14 cellular contexts compared by ENCODE assay signal in genomic region chr1:118841521-118841920, GRCh38.
"Had no signal": no experiment of that assay in that cellular context is flagged by ENCODE, and none has a peak within 500 bp of the region (broad histone marks: within the 10 kb centered on the region; RNA-seq: fewer than 3 reads in every experiment).

No MANE protein-coding gene starts in this region.

- H3K36me3 Mint-ChIP-seq: activated naive CD8-positive, alpha-beta T cell treated with anti-CD3 and anti-CD28 coated beads for 36 hours had no signal

- H3K36me3 ChIP-seq: gastroesophageal sphincter, left ventricle myocardium inferior had no signal

- H3K27me3 Mint-ChIP-seq: activated CD8-positive, alpha-beta T cell treated with anti-CD3 and anti-CD28 coated beads for 36 hours; activated naive CD8-positive, alpha-beta T cell treated with anti-CD3 and anti-CD28 coated beads for 36 hours; dendritic cell treated with granulocyte-macrophage colony-stimulating factor and Interleukin-4, amounts not matched to agents 40 ng/mL and 50 ng/mL, for 4 days had no signal

- ATAC-seq: activated CD8-positive, alpha-beta T cell treated with anti-CD3 and anti-CD28 coated beads for 36 hours; activated T-cell treated with anti-CD3 and anti-CD28 coated beads, Interleukin-2, amount 50 U/mL, for 72 hours; gastroesophageal sphincter had no signal

- H3K27me3 ChIP-seq: gastroesophageal sphincter had no signal

- DNase-seq: activated CD4-positive, alpha-beta T cell treated with anti-CD3 and anti-CD28 coated beads for 1 hour; activated CD8-positive, alpha-beta memory T cell treated with anti-CD3 and anti-CD28 coated beads, Interleukin-2, amount 50 U/mL, for 4 hours; activated CD8-positive, alpha-beta T cell treated with anti-CD3 and anti-CD28 coated beads for 36 hours; activated gamma-delta T cell treated with Interleukin-2 at 50 U/mL for 16 hours; activated naive CD8-positive, alpha-beta T cell treated with anti-CD3 and anti-CD28 coated beads for 36 hours; activated T-cell treated with anti-CD3 and anti-CD28 coated beads, Interleukin-2, amount 50 U/mL, for 72 hours; cerebellar nuclear complex; left ventricle myocardium inferior; mesenchymal stem cell; stimulated activated CD4-positive, alpha-beta T cell treated with anti-CD3 and anti-CD28 coated beads, Interleukin-15, amount 100 ng/mL, for 24 hours; stimulated activated CD4-positive, alpha-beta T cell treated with anti-CD3 and anti-CD28 coated beads, Interleukin-4, amount 100 ng/mL, for 4 hours had no signal

- H3K4me3 Mint-ChIP-seq: activated CD8-positive, alpha-beta T cell treated with anti-CD3 and anti-CD28 coated beads for 36 hours; activated naive CD8-positive, alpha-beta T cell treated with anti-CD3 and anti-CD28 coated beads for 36 hours; activated T-cell treated with anti-CD3 and anti-CD28 coated beads, Interleukin-2, amount 50 U/mL, for 72 hours; dendritic cell treated with granulocyte-macrophage colony-stimulating factor and Interleukin-4, amounts not matched to agents 40 ng/mL and 50 ng/mL, for 4 days; nephron had no signal

- H3K4me1 Mint-ChIP-seq: activated naive CD8-positive, alpha-beta T cell treated with anti-CD3 and anti-CD28 coated beads for 36 hours had no signal

- H3K4me3 ChIP-seq: gastroesophageal sphincter, left ventricle myocardium inferior had no signal

- H3K4me1 ChIP-seq: gastroesophageal sphincter, left ventricle myocardium inferior had no signal

- H3K9me3 ChIP-seq: gastroesophageal sphincter, left ventricle myocardium inferior had no signal

- H3K27ac Mint-ChIP-seq: activated CD8-positive, alpha-beta T cell treated with anti-CD3 and anti-CD28 coated beads for 36 hours; activated naive CD8-positive, alpha-beta T cell treated with anti-CD3 and anti-CD28 coated beads for 36 hours; activated T-cell treated with anti-CD3 and anti-CD28 coated beads, Interleukin-2, amount 50 U/mL, for 72 hours; dendritic cell treated with granulocyte-macrophage colony-stimulating factor and Interleukin-4, amounts not matched to agents 40 ng/mL and 50 ng/mL, for 4 days; nephron had no signal

- H3K27ac ChIP-seq: gastroesophageal sphincter, left ventricle myocardium inferior had no signal
